In genomic region chr1:25617626-25618432, GRCh38 we compare ENCODE assay signal across 8 cellular contexts.
DNase-seq lines count a peak whose midpoint lies in the region; ATAC-seq and TF ChIP-seq lines count a peak whose summit lies in the region.

No MANE protein-coding gene starts in this region.

- H3K4me3 ChIP-seq in GM12875 (ENCODE audit: low read depth, low read length), result peak overlapping the region; percentile 35
- peak overlapping the region; percentile 43 for H3K4me3 ChIP-seq in fibroblast of pulmonary artery (replicated peaks; ENCODE audit: low read depth, low read length)
- H3K4me3 ChIP-seq in parathyroid adenoma (ENCODE audit: low read depth, low read length), result peak overlapping the region; percentile 51

- no peaks in the 10 kb centered on the region for H3K79me2 ChIP-seq in parathyroid adenoma

- H3K27ac ChIP-seq in VCaP (peak overlapping the region; percentile 69; the same call in 1 of the 2 replicates), parathyroid adenoma (no peak overlapping the region)

- no peaks in the 10 kb centered on the region for H3K4me1 ChIP-seq in parathyroid adenoma

- no peak for DNase-seq in fibroblast of pulmonary artery (ENCODE audit: low read depth)
- no peak for DNase-seq in activated CD4-positive, CD25-positive, alpha-beta regulatory T cell (lab: John Stamatoyannopoulos, UW)
- DNase-seq in SHP77 (lab: John Stamatoyannopoulos, UW), result no peak

- no peaks in the 10 kb centered on the region for H3K27me3 ChIP-seq in parathyroid adenoma (ENCODE audit: control insufficient read depth, insufficient read depth, low read length)

- peak overlapping the region; percentile 82 for H3K4me2 ChIP-seq in parathyroid adenoma (ENCODE audit: low read length)

- ATAC-seq in HG03565 (IDR thresholded peaks at IDR 0.05; ENCODE audit: unreplicated experiment), result no peak
- no peak for ATAC-seq in HG03460 (IDR thresholded peaks at IDR 0.05; ENCODE audit: unreplicated experiment)

- no peaks in the 10 kb centered on the region for H3K9me3 ChIP-seq in parathyroid adenoma (ENCODE audit: control insufficient read depth, low read length)

- TF ChIP-seq CTCF in GM12875 (IDR thresholded peaks at IDR 0.05; ENCODE audit: borderline replicate concordance, insufficient read depth, low read depth, low read length) (no peak), VCaP (conservative IDR thresholded peaks at IDR 0.05) (no peak), fibroblast of pulmonary artery (IDR thresholded peaks at IDR 0.05; ENCODE audit: low read length, missing control alignments) (no peak), parathyroid adenoma (IDR thresholded peaks at IDR 0.05) (no peak)

- peak overlapping the region; percentile 73 for H2AFZ ChIP-seq in parathyroid adenoma

- no peaks in the 10 kb centered on the region for H3K36me3 ChIP-seq in parathyroid adenoma (ENCODE audit: control insufficient read depth, insufficient read depth, low read length)

- no peak overlapping the region for H3K9ac ChIP-seq in parathyroid adenoma
